ENCODE assay signal across 18 cellular contexts in genomic region chr14:24275524-24276139, GRCh38. TPM values are rescaled to one million over a fixed set of nuclear protein-coding genes. Genes with fewer than 3 reads are reported as not detected.
A peak's percentile ranks its signal among the peaks of the same experiment; 100 is the strongest.
DNase-seq lines count a peak whose midpoint lies in the region; ATAC-seq and TF ChIP-seq lines count a peak whose summit lies in the region.
"Had no signal": no experiment of that assay in that cellular context is flagged by ENCODE, and none has a peak within 500 bp of the region (broad histone marks: within the 10 kb centered on the region; RNA-seq: fewer than 3 reads in every experiment).

No MANE protein-coding gene starts in this region.

- H2AFZ ChIP-seq in GM23338 = no peak overlapping the region
- H2AFZ ChIP-seq: GM23248 had no signal

- H3K4me3 ChIP-seq in GM23338 (no peak overlapping the region), WERI-Rb-1 (ENCODE audit: low read depth, low read length) (no peak overlapping the region)
- H3K4me3 ChIP-seq: gastroesophageal sphincter, GM23248, left ventricle myocardium inferior, suprapubic skin had no signal

- peaks cover 6% of the 10 kb centered on the region; the same call in 1 of the 2 replicates for H3F3A ChIP-seq in GM23338 (replicated peaks; ENCODE audit: low read depth)

- H3K27ac ChIP-seq in GM23338 (ENCODE audit: low read depth) (no peak overlapping the region), WERI-Rb-1 (peak overlapping the region; percentile 17; the same call in 1 of the 2 replicates)
- H3K27ac ChIP-seq: gastroesophageal sphincter, GM23248, left ventricle myocardium inferior, suprapubic skin had no signal

- ATAC-seq in GM23338 = peak; percentile 4; the same call in 2 of the 3 replicates
- ATAC-seq in memory B cell (ENCODE audit: low read depth) = no peak
- ATAC-seq: gastroesophageal sphincter had no signal

- H3K27ac Mint-ChIP-seq in CD14-positive monocyte (peak overlapping the region; percentile 90 to 97 (median 95)), GM23338 (no peak overlapping the region; the same call in 1 of the 2 replicates), memory B cell (peak overlapping the region; percentile 99)

- H3K27me3 ChIP-seq in GM23338 (ENCODE audit: insufficient read depth) = no peaks in the 10 kb centered on the region
- H3K27me3 ChIP-seq in WERI-Rb-1 (ENCODE audit: insufficient read depth, low read depth, severe bottlenecking) = no peaks in the 10 kb centered on the region
- H3K27me3 ChIP-seq: gastroesophageal sphincter, suprapubic skin had no signal

- no peaks in the 10 kb centered on the region; the same call in 1 of the 2 replicates for H3K79me2 ChIP-seq in GM23338 (replicated peaks; ENCODE audit: insufficient read depth)

- no peak overlapping the region for H3K4me2 ChIP-seq in GM23338

- H3K4me1 Mint-ChIP-seq in CD14-positive monocyte (peaks cover 90% of the 10 kb centered on the region), GM23338 (peaks cover 22% of the 10 kb centered on the region), memory B cell (peaks cover 59% of the 10 kb centered on the region)

- no peaks in the 10 kb centered on the region; the same call in 1 of the 2 replicates for H4K20me1 ChIP-seq in GM23338 (replicated peaks; ENCODE audit: insufficient read depth)

- H3K36me3 Mint-ChIP-seq in CD14-positive monocyte = peaks cover 0 to 6% of the 10 kb centered on the region in 2 donors
- H3K36me3 Mint-ChIP-seq in GM23338 (ENCODE audit: low read depth) = no peaks in the 10 kb centered on the region; the same call in 2 of the 3 replicates
- peaks cover 3% of the 10 kb centered on the region for H3K36me3 Mint-ChIP-seq in memory B cell

- H3K4me3 Mint-ChIP-seq in CD14-positive monocyte (peak overlapping the region in 1 of 2 donors; percentile 26), GM23338 (no peak overlapping the region), memory B cell (no peak overlapping the region)

- TF ChIP-seq CTCF in CD14-positive monocyte (IDR thresholded peaks at IDR 0.05) (no peak), GM23338 (conservative IDR thresholded peaks at IDR 0.05; ENCODE audit: low read depth in 2 of 2) (peak; percentile 33 to 56; a peak in 3 of 4 replicates), WERI-Rb-1 (IDR thresholded peaks at IDR 0.05; ENCODE audit: low read depth, low read length) (peak; percentile 44)

- H3K9me2 ChIP-seq in GM23338 (ENCODE audit: insufficient read depth) = no peaks in the 10 kb centered on the region

- intact Hi-C loops in CD14-positive monocyte (cut with micrococcal nuclease) = loop anchor here in 1 of 2 donors (5.0 kb wide), 1 partner anchor 37 kb away; the partner anchor contains the start of genes LTB4R and LTB4R2

- H3K27me3 Mint-ChIP-seq in CD14-positive monocyte (ENCODE audit: low read depth in 3 of 3) = peaks cover 0 to 3% (median 0%) of the 10 kb centered on the region in 3 donors
- peaks cover 7% of the 10 kb centered on the region for H3K27me3 Mint-ChIP-seq in GM23338 (ENCODE audit: insufficient read depth, low read depth, poor library complexity)
- no peaks in the 10 kb centered on the region for H3K27me3 Mint-ChIP-seq in memory B cell

- no peaks in the 10 kb centered on the region for H3K36me3 ChIP-seq in GM23338 (ENCODE audit: insufficient read depth)
- no peaks in the 10 kb centered on the region for H3K36me3 ChIP-seq in WERI-Rb-1
- H3K36me3 ChIP-seq: gastroesophageal sphincter, left ventricle myocardium inferior, suprapubic skin had no signal

- DNase-seq in CD14-positive monocyte (ENCODE audit: low spot score) (no peak), GM23338 (ENCODE audit: low spot score) (peak; percentile 49), WERI-Rb-1 (peak; percentile 28), memory B cell (ENCODE audit: low spot score in 2 of 2) (no peak), GDM1 (lab: John Stamatoyannopoulos, UW) (no peak), DMS53 treated with DMSO at 0.1 percent for 48 hours (lab: John Stamatoyannopoulos, UW; ENCODE audit: unreplicated experiment) (no peak), NCI-H82 treated with DMSO at 0.1 percent for 48 hours (lab: John Stamatoyannopoulos, UW; ENCODE audit: unreplicated experiment) (no peak), cortex of kidney (lab: John Stamatoyannopoulos, UW) (no peak)
- DNase-seq: activated gamma-delta T cell treated with Interleukin-2 at 50 U/mL for 16 hours; GM23248; Kasumi-1; left ventricle myocardium inferior; NCI-H1105; stimulated activated CD4-positive, alpha-beta T cell treated with anti-CD3 and anti-CD28 coated beads, Interleukin-4, amount 100 ng/mL, for 24 hours; T-helper 1 cell had no signal

- peaks cover 13% of the 10 kb centered on the region for H3K4me1 ChIP-seq in GM23338 (ENCODE audit: insufficient read depth)

- peaks cover 0 to 2% (median 0%) of the 10 kb centered on the region in 7 donors for H3K9me3 Mint-ChIP-seq in CD14-positive monocyte
- H3K9me3 Mint-ChIP-seq in GM23338 = no peaks in the 10 kb centered on the region; the same call in 2 of the 3 replicates
- H3K9me3 Mint-ChIP-seq in memory B cell = peaks cover 6% of the 10 kb centered on the region

- no peaks in the 10 kb centered on the region for H3K9me3 ChIP-seq in WERI-Rb-1 (ENCODE audit: severe bottlenecking)
- H3K9me3 ChIP-seq: gastroesophageal sphincter, left ventricle myocardium inferior, suprapubic skin had no signal

TF ChIP-seq in GM23338, 12 proteins besides CTCF, POLR2A, EP300 and RAD21 (continues in another document):
- TF ChIP-seq ZNF114 (CRISPR knock-in tag; IDR thresholded peaks at IDR 0.05) (no peak), ETS1 (IDR thresholded peaks at IDR 0.05) (no peak), STAT1 (IDR thresholded peaks at IDR 0.05; ENCODE audit: unreplicated experiment) (no peak), NANOG (IDR thresholded peaks at IDR 0.05; ENCODE audit: borderline replicate concordance) (no peak), JUNB (IDR thresholded peaks at IDR 0.05; ENCODE audit: unreplicated experiment) (no peak), EZH2 (IDR thresholded peaks at IDR 0.05; ENCODE audit: low read depth, unreplicated experiment) (no peak), POLR2AphosphoS5 (IDR thresholded peaks at IDR 0.05; ENCODE audit: low read depth) (no peak)
- TF ChIP-seq, protein P1, sequence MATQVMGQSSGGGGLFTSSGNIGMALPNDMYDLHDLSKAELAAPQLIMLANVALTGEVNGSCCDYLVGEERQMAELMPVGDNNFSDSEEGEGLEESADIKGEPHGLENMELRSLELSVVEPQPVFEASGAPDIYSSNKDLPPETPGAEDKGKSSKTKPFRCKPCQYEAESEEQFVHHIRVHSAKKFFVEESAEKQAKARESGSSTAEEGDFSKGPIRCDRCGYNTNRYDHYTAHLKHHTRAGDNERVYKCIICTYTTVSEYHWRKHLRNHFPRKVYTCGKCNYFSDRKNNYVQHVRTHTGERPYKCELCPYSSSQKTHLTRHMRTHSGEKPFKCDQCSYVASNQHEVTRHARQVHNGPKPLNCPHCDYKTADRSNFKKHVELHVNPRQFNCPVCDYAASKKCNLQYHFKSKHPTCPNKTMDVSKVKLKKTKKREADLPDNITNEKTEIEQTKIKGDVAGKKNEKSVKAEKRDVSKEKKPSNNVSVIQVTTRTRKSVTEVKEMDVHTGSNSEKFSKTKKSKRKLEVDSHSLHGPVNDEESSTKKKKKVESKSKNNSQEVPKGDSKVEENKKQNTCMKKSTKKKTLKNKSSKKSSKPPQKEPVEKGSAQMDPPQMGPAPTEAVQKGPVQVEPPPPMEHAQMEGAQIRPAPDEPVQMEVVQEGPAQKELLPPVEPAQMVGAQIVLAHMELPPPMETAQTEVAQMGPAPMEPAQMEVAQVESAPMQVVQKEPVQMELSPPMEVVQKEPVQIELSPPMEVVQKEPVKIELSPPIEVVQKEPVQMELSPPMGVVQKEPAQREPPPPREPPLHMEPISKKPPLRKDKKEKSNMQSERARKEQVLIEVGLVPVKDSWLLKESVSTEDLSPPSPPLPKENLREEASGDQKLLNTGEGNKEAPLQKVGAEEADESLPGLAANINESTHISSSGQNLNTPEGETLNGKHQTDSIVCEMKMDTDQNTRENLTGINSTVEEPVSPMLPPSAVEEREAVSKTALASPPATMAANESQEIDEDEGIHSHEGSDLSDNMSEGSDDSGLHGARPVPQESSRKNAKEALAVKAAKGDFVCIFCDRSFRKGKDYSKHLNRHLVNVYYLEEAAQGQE (IDR thresholded peaks at IDR 0.05; ENCODE audit: unreplicated experiment) = no peak

RNA-seq across cellular contexts. Expression of gene RABGGTA, which starts 4.2 kb away (rescaled TPM):
- polyA plus RNA-seq in CD14-positive monocyte (10 to 100 TPM; 34.5 to 35.4 TPM), GM23338 (2016; fragmentation: Nextera tagmentation; extraction: Ambion mirVana) (17.6 and 25.2 TPM in 2 replicates)
- total RNA-seq in GM23338 (2014; rRNA removed; shearing (Covaris generic)) = 18.8 and 20.7 TPM in 2 replicates

RNA-seq across cellular contexts. Expression of gene TGM1, which starts 12.7 kb away (rescaled TPM):
- polyA plus RNA-seq in CD14-positive monocyte (not detected), GM23338 (2016; fragmentation: Nextera tagmentation; extraction: Ambion mirVana) (0.31 and 0.42 TPM in 2 replicates)
- 0.39 and 0.63 TPM in 2 replicates for total RNA-seq in GM23338 (2014; rRNA removed; shearing (Covaris generic))

RNA-seq across cellular contexts. Expression of gene DHRS1, which starts 23.9 kb away (rescaled TPM):
- polyA plus RNA-seq in CD14-positive monocyte = 10 to 100 TPM; 31.6 to 48.8 TPM
- 15.4 and 22.7 TPM in 2 replicates for total RNA-seq in GM23338 (2014; rRNA removed; shearing (Covaris generic))
- 15.0 and 15.4 TPM in 2 replicates for polyA plus RNA-seq in GM23338 (2016; fragmentation: Nextera tagmentation; extraction: Ambion mirVana)

RNA-seq across cellular contexts. Expression of gene NOP9, which starts 24.0 kb away (rescaled TPM):
- polyA plus RNA-seq in CD14-positive monocyte (1 to 10 TPM; 1.2 to 1.3 TPM), GM23338 (2016; fragmentation: Nextera tagmentation; extraction: Ambion mirVana) (7.9 and 8.2 TPM in 2 replicates)
- total RNA-seq in GM23338 (2014; rRNA removed; shearing (Covaris generic)) = 32.4 and 32.8 TPM in 2 replicates

RNA-seq across cellular contexts. Expression of gene CIDEB, which starts 32.1 kb away (rescaled TPM):
- polyA plus RNA-seq in CD14-positive monocyte (10 to 100 TPM; 36.4 to 63.8 TPM), GM23338 (2016; fragmentation: Nextera tagmentation; extraction: Ambion mirVana) (3.4 and 5.0 TPM in 2 replicates)
- total RNA-seq in GM23338 (2014; rRNA removed; shearing (Covaris generic)) = 4.6 and 8.9 TPM in 2 replicates
- total RNA-seq: astrocyte had no signal

Comparison
In these comparisons a context has a peak if more than half of its experiments do, and no peak if none do; other contexts are left out.
1. DNase-seq: peak in GM23338 (single experiment) and WERI-Rb-1 (single experiment); none in CD14-positive monocyte (single experiment), memory B cell (0 of 2), GDM1 (single experiment), DMS53 treated with DMSO at 0.1 percent for 48 hours (single experiment), NCI-H82 treated with DMSO at 0.1 percent for 48 hours (single experiment) and cortex of kidney (single experiment).